Comparison of ENCODE assay signal across 9 cellular contexts in genomic region chr2:14944562-14945346, GRCh38.
DNase-seq lines count a peak whose midpoint lies in the region; ATAC-seq and TF ChIP-seq lines count a peak whose summit lies in the region.
"Had no signal": no experiment of that assay in that cellular context is flagged by ENCODE, and none has a peak within 500 bp of the region (broad histone marks: within the 10 kb centered on the region; RNA-seq: fewer than 3 reads in every experiment).

No MANE protein-coding gene starts in this region.

- no peaks in the 10 kb centered on the region for H3K9me3 ChIP-seq in gastrocnemius medialis

- no peaks in the 10 kb centered on the region for H3K4me1 Mint-ChIP-seq in activated CD4-positive, alpha-beta memory T cell treated with anti-CD3 and anti-CD28 coated beads for 36 hours (ENCODE audit: low read depth)

- no peak overlapping the region for H3K27ac ChIP-seq in gastrocnemius medialis
- H3K27ac ChIP-seq: skin epidermis had no signal

- intact Hi-C loops in gastrocnemius medialis (cut with DNase I; ENCODE audit: low total_unique reads): no loop called here
- intact Hi-C loops in activated CD4-positive, alpha-beta memory T cell treated with anti-CD3 and anti-CD28 coated beads for 36 hours (cut with micrococcal nuclease): loop anchor here (5.0 kb wide), 1 partner anchor 42 kb away; no protein-coding TSS in a partner anchor

- DNase-seq in NCI-H1417 (lab: John Stamatoyannopoulos, UW) (peak in 2 of 3 experiments; percentile 14 to 45), NCI-H1417 treated with DMSO at 0.1 percent for 48 hours (lab: John Stamatoyannopoulos, UW) (no peak), RPMI7951 (ENCODE audit: low read depth) (peak; percentile 41), kidney tubule cell (ENCODE audit: low spot score) (peak; percentile 54), gastrocnemius medialis (no peak)
- DNase-seq in NK-92 treated with Interleukin-12 subunit alpha and Interleukin-12 subunit beta, amount 100 ng/mL, for 24 hours (lab: John Stamatoyannopoulos, UW): no peak
- DNase-seq in activated CD4-positive, alpha-beta memory T cell treated with anti-CD3 and anti-CD28 coated beads for 36 hours: no peak

- H3K27me3 Mint-ChIP-seq in activated CD4-positive, alpha-beta memory T cell treated with anti-CD3 and anti-CD28 coated beads for 36 hours: peaks cover 9% of the 10 kb centered on the region

- no peaks in the 10 kb centered on the region for H3K36me3 ChIP-seq in gastrocnemius medialis

- ATAC-seq in HG03354 (IDR thresholded peaks at IDR 0.05; ENCODE audit: poor library complexity, severe bottlenecking, unreplicated experiment) (peak; percentile 84), gastrocnemius medialis (no peak)

- no peaks in the 10 kb centered on the region for H3K4me1 ChIP-seq in gastrocnemius medialis

- H3K36me3 Mint-ChIP-seq in activated CD4-positive, alpha-beta memory T cell treated with anti-CD3 and anti-CD28 coated beads for 36 hours: no peaks in the 10 kb centered on the region

- no peak overlapping the region for H3K27ac Mint-ChIP-seq in activated CD4-positive, alpha-beta memory T cell treated with anti-CD3 and anti-CD28 coated beads for 36 hours

- peaks cover 9% of the 10 kb centered on the region for H3K9me3 Mint-ChIP-seq in activated CD4-positive, alpha-beta memory T cell treated with anti-CD3 and anti-CD28 coated beads for 36 hours

- no peak overlapping the region for H3K4me3 ChIP-seq in gastrocnemius medialis
- H3K4me3 ChIP-seq: skin epidermis had no signal

- in situ Hi-C loops in gastrocnemius medialis (cut with MboI; ENCODE audit: low sequenced_read_pairs in 4 of 4): no loop called here

- H3K4me3 Mint-ChIP-seq in activated CD4-positive, alpha-beta memory T cell treated with anti-CD3 and anti-CD28 coated beads for 36 hours: no peak overlapping the region

- no peak for TF ChIP-seq CTCF in gastrocnemius medialis (IDR thresholded peaks at IDR 0.05 in 4 of 5, conservative IDR thresholded peaks at IDR 0.05 in 1 of 5)

- H3K27me3 ChIP-seq in gastrocnemius medialis: no peaks in the 10 kb centered on the region

- no peak for TF ChIP-seq POLR2A in gastrocnemius medialis (IDR thresholded peaks at IDR 0.05)

- POLR2A ChIA-PET in activated CD4-positive, alpha-beta memory T cell treated with anti-CD3 and anti-CD28 coated beads for 36 hours (lab: Charles Lee): no interaction called here

- CTCF ChIA-PET in activated CD4-positive, alpha-beta memory T cell treated with anti-CD3 and anti-CD28 coated beads for 36 hours (lab: Charles Lee): no interaction called here

Comparison
In these comparisons a context has a peak if more than half of its experiments do, and no peak if none do; other contexts are left out.
1. DNase-seq: peak in NCI-H1417 (2 of 3), RPMI7951 (single experiment) and kidney tubule cell (single experiment); none in NCI-H1417 treated with DMSO at 0.1 percent for 48 hours (single experiment), NK-92 treated with Interleukin-12 subunit alpha and Interleukin-12 subunit beta, amount 100 ng/mL, for 24 hours (single experiment), gastrocnemius medialis (0 of 2) and activated CD4-positive, alpha-beta memory T cell treated with anti-CD3 and anti-CD28 coated beads for 36 hours (single experiment).